1 cellular context compared by ENCODE assay signal in genomic region chr2:64454316-64455030, GRCh38.
A peak's percentile ranks its signal among the peaks of the same experiment; 100 is the strongest.
TF ChIP-seq lines count a peak whose summit lies in the region.

No MANE protein-coding gene starts in this region.

TF ChIP-seq in HepG2, 621 proteins besides CTCF, POLR2A, EP300 and RAD21 (continued from another document and continues in another):
- TF ChIP-seq, protein P1, sequence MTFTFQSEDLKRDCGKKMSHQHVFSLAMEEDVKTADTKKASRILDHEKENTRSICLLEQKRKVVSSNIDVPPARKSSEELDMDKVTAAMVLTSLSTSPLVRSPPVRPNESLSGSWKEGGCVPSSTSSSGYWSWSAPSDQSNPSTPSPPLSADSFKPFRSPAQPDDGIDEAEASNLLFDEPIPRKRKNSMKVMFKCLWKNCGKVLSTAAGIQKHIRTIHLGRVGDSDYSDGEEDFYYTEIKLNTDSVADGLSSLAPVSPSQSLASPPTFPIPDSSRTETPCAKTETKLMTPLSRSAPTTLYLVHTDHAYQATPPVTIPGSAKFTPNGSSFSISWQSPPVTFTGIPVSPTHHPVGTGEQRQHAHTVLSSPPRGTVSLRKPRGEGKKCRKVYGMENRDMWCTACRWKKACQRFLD (CRISPR knock-in tag; IDR thresholded peaks at IDR 0.05; ENCODE audit: borderline replicate concordance), result no peak
- TF ChIP-seq ZSCAN30 (CRISPR knock-in tag; IDR thresholded peaks at IDR 0.05), result no peak
- TF ChIP-seq GTF3A (CRISPR knock-in tag; conservative IDR thresholded peaks at IDR 0.05), result no peak
- TF ChIP-seq HNRNPUL1 (IDR thresholded peaks at IDR 0.05; ENCODE audit: low read depth, low read length), result no peak
- peak; percentile 8; the same call in 1 of the 2 replicates for TF ChIP-seq ZNF12 (CRISPR knock-in tag; IDR thresholded peaks at IDR 0.05)
- no peak; the same call in 1 of the 2 replicates for TF ChIP-seq CHCHD3 (CRISPR knock-in tag; IDR thresholded peaks at IDR 0.05)
- no peak for TF ChIP-seq KAT8 (CRISPR knock-in tag; IDR thresholded peaks at IDR 0.05)
- TF ChIP-seq NCOA5 (CRISPR knock-in tag; IDR thresholded peaks at IDR 0.05), result no peak
- no peak for TF ChIP-seq ZNF572 (CRISPR knock-in tag; IDR thresholded peaks at IDR 0.05)
- no peak; the same call in 1 of the 2 replicates for TF ChIP-seq THAP9 (CRISPR knock-in tag; IDR thresholded peaks at IDR 0.05; ENCODE audit: borderline replicate concordance)
- TF ChIP-seq ARID3A (IDR thresholded peaks at IDR 0.05; ENCODE audit: low read depth, low read length), result no peak
- no peak for TF ChIP-seq ADNP (CRISPR knock-in tag; IDR thresholded peaks at IDR 0.05)
- no peak for TF ChIP-seq MAFF (IDR thresholded peaks at IDR 0.05; ENCODE audit: low read depth, low read length)
- 0 out of 2 replicates have a peak, but pooled peaks have one; percentile 28 for TF ChIP-seq CBFB (CRISPR knock-in tag; IDR thresholded peaks at IDR 0.05)
- TF ChIP-seq, protein P2, sequence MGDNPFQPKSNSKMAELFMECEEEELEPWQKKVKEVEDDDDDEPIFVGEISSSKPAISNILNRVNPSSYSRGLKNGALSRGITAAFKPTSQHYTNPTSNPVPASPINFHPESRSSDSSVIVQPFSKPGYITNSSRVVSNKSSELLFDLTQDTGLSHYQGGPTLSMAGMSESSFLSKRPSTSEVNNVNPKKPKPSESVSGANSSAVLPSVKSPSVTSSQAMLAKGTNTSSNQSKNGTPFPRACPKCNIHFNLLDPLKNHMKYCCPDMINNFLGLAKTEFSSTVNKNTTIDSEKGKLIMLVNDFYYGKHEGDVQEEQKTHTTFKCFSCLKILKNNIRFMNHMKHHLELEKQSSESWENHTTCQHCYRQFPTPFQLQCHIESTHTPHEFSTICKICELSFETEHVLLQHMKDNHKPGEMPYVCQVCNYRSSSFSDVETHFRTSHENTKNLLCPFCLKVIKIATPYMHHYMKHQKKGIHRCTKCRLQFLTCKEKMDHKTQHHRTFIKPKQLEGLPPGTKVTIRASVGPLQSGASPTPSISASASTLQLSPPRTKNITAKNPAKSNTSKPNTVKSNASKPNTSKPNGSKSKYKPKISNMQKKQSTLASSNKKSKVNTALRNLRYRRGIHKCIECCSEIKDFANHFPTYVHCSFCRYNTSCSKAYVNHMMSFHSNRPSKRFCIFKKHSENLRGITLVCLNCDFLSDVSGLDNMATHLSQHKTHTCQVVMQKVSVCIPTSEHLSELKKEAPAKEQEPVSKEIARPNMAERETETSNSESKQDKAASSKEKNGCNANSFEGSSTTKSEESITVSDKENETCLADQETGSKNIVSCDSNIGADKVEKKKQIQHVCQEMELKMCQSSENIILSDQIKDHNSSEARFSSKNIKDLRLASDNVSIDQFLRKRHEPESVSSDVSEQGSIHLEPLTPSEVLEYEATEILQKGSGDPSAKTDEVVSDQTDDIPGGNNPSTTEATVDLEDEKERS (CRISPR knock-in tag; IDR thresholded peaks at IDR 0.05), result no peak
- TF ChIP-seq PBX2 (CRISPR knock-in tag; IDR thresholded peaks at IDR 0.05), result no peak
- TF ChIP-seq TERF1 (CRISPR knock-in tag; IDR thresholded peaks at IDR 0.05), result peak; percentile 58; the same call in 1 of the 2 replicates
- 0 out of 2 replicates have a peak, but pooled peaks have one; percentile 21 for TF ChIP-seq ZFP90 (CRISPR knock-in tag; IDR thresholded peaks at IDR 0.05; ENCODE audit: borderline replicate concordance)
- no peak; the same call in 1 of the 2 replicates for TF ChIP-seq NR2C2 (CRISPR knock-in tag; IDR thresholded peaks at IDR 0.05; ENCODE audit: borderline replicate concordance)
- TF ChIP-seq NFKBIZ (CRISPR knock-in tag; IDR thresholded peaks at IDR 0.05), result no peak
- TF ChIP-seq POGK (CRISPR knock-in tag; conservative IDR thresholded peaks at IDR 0.05), result no peak; the same call in 1 of the 2 replicates
- TF ChIP-seq FOXA1 (IDR thresholded peaks at IDR 0.05), result no peak
- TF ChIP-seq FOXA1 (CRISPR knock-in tag; IDR thresholded peaks at IDR 0.05), result no peak
- TF ChIP-seq ZNF775 (CRISPR knock-in tag; IDR thresholded peaks at IDR 0.05; ENCODE audit: borderline replicate concordance), result no peak
- TF ChIP-seq RFXANK (CRISPR knock-in tag; IDR thresholded peaks at IDR 0.05), result no peak
- TF ChIP-seq HOXA5 (CRISPR knock-in tag; IDR thresholded peaks at IDR 0.05), result peak; percentile 70
- TF ChIP-seq ZNF33A (CRISPR knock-in tag; IDR thresholded peaks at IDR 0.05; ENCODE audit: borderline replicate concordance), result no peak
- TF ChIP-seq ZNF326 (CRISPR knock-in tag; IDR thresholded peaks at IDR 0.05; ENCODE audit: borderline replicate concordance), result no peak
- peak; percentile 43; the same call in 1 of the 2 replicates for TF ChIP-seq SPEN (CRISPR knock-in tag; IDR thresholded peaks at IDR 0.05; ENCODE audit: low read depth)
- TF ChIP-seq ZNF652 (CRISPR knock-in tag; IDR thresholded peaks at IDR 0.05; ENCODE audit: borderline replicate concordance, low read depth), result no peak
- TF ChIP-seq JARID2 (CRISPR knock-in tag; IDR thresholded peaks at IDR 0.05; ENCODE audit: insufficient replicate concordance), result no peak
- no peak for TF ChIP-seq NAIF1 (CRISPR knock-in tag; IDR thresholded peaks at IDR 0.05; ENCODE audit: borderline replicate concordance)
- no peak for TF ChIP-seq HDAC2 (CRISPR knock-in tag; IDR thresholded peaks at IDR 0.05)
- no peak for TF ChIP-seq ESRRA (CRISPR knock-in tag; IDR thresholded peaks at IDR 0.05; ENCODE audit: low read depth)
- TF ChIP-seq, protein P3, sequence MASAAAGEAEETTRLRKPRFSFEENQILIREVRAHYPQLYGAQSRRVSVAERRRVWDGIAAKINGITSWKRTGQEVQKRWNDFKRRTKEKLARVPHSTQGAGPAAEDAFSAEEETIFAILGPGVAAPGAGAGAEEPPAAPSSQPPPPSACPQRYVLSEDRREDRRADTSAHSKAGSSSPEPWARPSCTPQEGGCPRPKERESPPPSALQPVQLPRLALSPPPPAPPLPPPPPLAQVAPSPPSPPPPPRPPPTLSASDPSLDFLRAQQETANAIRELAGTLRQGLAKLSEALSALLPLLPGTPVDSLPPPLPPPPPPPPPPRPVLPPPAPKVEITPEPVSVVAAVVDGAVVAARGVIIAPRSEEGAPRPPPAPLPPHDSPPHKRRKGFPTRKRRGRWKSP (CRISPR knock-in tag; IDR thresholded peaks at IDR 0.05), result peak; percentile 55; the same call in 1 of the 2 replicates
- no peak for TF ChIP-seq TEAD3 (CRISPR knock-in tag; optimal IDR thresholded peaks at IDR 0.05; ENCODE audit: borderline replicate concordance)
- TF ChIP-seq HES4 (CRISPR knock-in tag; IDR thresholded peaks at IDR 0.05; ENCODE audit: borderline replicate concordance), result peak; percentile 77; the same call in 1 of the 2 replicates
- no peak for TF ChIP-seq ZBTB20 (CRISPR knock-in tag; IDR thresholded peaks at IDR 0.05; ENCODE audit: borderline replicate concordance, low read depth)
- 0 out of 2 replicates have a peak, but pooled peaks have one; percentile 80 for TF ChIP-seq ZNF136 (CRISPR knock-in tag; IDR thresholded peaks at IDR 0.05; ENCODE audit: low read depth)
- TF ChIP-seq ZFY (CRISPR knock-in tag; IDR thresholded peaks at IDR 0.05), result peak; percentile 60
- TF ChIP-seq, protein P4, sequence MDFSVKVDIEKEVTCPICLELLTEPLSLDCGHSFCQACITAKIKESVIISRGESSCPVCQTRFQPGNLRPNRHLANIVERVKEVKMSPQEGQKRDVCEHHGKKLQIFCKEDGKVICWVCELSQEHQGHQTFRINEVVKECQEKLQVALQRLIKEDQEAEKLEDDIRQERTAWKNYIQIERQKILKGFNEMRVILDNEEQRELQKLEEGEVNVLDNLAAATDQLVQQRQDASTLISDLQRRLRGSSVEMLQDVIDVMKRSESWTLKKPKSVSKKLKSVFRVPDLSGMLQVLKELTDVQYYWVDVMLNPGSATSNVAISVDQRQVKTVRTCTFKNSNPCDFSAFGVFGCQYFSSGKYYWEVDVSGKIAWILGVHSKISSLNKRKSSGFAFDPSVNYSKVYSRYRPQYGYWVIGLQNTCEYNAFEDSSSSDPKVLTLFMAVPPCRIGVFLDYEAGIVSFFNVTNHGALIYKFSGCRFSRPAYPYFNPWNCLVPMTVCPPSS (IDR thresholded peaks at IDR 0.05), result no peak
- TF ChIP-seq ELF1 (CRISPR knock-in tag; IDR thresholded peaks at IDR 0.05), result no peak
- TF ChIP-seq TOPORS (CRISPR knock-in tag; IDR thresholded peaks at IDR 0.05), result no peak; the same call in 1 of the 2 replicates
- TF ChIP-seq, protein P5, sequence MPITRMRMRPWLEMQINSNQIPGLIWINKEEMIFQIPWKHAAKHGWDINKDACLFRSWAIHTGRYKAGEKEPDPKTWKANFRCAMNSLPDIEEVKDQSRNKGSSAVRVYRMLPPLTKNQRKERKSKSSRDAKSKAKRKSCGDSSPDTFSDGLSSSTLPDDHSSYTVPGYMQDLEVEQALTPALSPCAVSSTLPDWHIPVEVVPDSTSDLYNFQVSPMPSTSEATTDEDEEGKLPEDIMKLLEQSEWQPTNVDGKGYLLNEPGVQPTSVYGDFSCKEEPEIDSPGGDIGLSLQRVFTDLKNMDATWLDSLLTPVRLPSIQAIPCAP (CRISPR knock-in tag; IDR thresholded peaks at IDR 0.05; ENCODE audit: low read depth), result no peak
- 0 out of 2 replicates have a peak, but pooled peaks have one; percentile 73 for TF ChIP-seq ZNF598 (CRISPR knock-in tag; IDR thresholded peaks at IDR 0.05; ENCODE audit: borderline replicate concordance)
- TF ChIP-seq ARID2 (CRISPR knock-in tag; IDR thresholded peaks at IDR 0.05; ENCODE audit: borderline replicate concordance), result no peak
- peak; percentile 7 for TF ChIP-seq TAF1 (CRISPR knock-in tag; IDR thresholded peaks at IDR 0.05)
- peak; percentile 31; the same call in 1 of the 2 replicates for TF ChIP-seq HMG20A (CRISPR knock-in tag; IDR thresholded peaks at IDR 0.05; ENCODE audit: borderline replicate concordance)
